ENCODE assay signal across 8 cellular contexts in genomic region chr11:118791015-118791960, GRCh38. TPM values are rescaled to one million over a fixed set of nuclear protein-coding genes. Genes with fewer than 3 reads are reported as not detected.
DNase-seq lines count a peak whose midpoint lies in the region; ATAC-seq and TF ChIP-seq lines count a peak whose summit lies in the region.

A gene with protein sequence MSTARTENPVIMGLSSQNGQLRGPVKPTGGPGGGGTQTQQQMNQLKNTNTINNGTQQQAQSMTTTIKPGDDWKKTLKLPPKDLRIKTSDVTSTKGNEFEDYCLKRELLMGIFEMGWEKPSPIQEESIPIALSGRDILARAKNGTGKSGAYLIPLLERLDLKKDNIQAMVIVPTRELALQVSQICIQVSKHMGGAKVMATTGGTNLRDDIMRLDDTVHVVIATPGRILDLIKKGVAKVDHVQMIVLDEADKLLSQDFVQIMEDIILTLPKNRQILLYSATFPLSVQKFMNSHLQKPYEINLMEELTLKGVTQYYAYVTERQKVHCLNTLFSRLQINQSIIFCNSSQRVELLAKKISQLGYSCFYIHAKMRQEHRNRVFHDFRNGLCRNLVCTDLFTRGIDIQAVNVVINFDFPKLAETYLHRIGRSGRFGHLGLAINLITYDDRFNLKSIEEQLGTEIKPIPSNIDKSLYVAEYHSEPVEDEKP (minus strand): TSS chr11:118791164. CDS start chr11:118786251, 4,913 bp downstream.

- H3K27me3 Mint-ChIP-seq in T-helper 17 cell: no peaks in the 10 kb centered on the region
- H3K27me3 Mint-ChIP-seq in progenitor cell of endocrine pancreas: no peaks in the 10 kb centered on the region

- H3K27me3 ChIP-seq in upper lobe of left lung: no peaks in the 10 kb centered on the region

- TF ChIP-seq EP300 in upper lobe of left lung (IDR thresholded peaks at IDR 0.05): no peak

- H3K36me3 Mint-ChIP-seq in T-helper 17 cell (ENCODE audit: low read depth) (peaks cover 3% of the 10 kb centered on the region), progenitor cell of endocrine pancreas (ENCODE audit: insufficient read depth) (no peaks in the 10 kb centered on the region)

- H3K4me3 Mint-ChIP-seq in T-helper 17 cell: peak within 1 kb of the TSS; percentile 99
- peak within 1 kb of the TSS; percentile 96 for H3K4me3 Mint-ChIP-seq in progenitor cell of endocrine pancreas (ENCODE audit: low read depth)

- TF ChIP-seq CTCF in progenitor cell of endocrine pancreas (IDR thresholded peaks at IDR 0.05; ENCODE audit: unreplicated experiment): no peak
- peak in 5 of 6 experiments; percentile 21 to 59 (median 33) for TF ChIP-seq CTCF in upper lobe of left lung (IDR thresholded peaks at IDR 0.05)

- peak within 1 kb of the TSS; percentile 71 to 97 (median 86) for H3K4me3 ChIP-seq in upper lobe of left lung

- no peaks in the 10 kb centered on the region for H3K9me3 Mint-ChIP-seq in progenitor cell of endocrine pancreas (ENCODE audit: low read depth)

- H3K9me3 ChIP-seq in T-helper 17 cell (ENCODE audit: control insufficient read depth, low read length, poor library complexity, severe bottlenecking) (no peaks in the 10 kb centered on the region), upper lobe of left lung (no peaks in the 10 kb centered on the region)

- TF ChIP-seq POLR2A in upper lobe of left lung (IDR thresholded peaks at IDR 0.05): peak; percentile 16 to 98 (median 84)

- H3K36me3 ChIP-seq in upper lobe of left lung: no peaks in the 10 kb centered on the region

- H3K27ac ChIP-seq in upper lobe of left lung: peak within 1 kb of the TSS; percentile 99 to 100 (median 100)

- intact Hi-C loops in left cardiac atrium (cut with DNase I): loop anchor here in 1 of 2 donors (5.0 kb wide), 2 partner anchors 81 to 136 kb away; partner anchors contain the start of gene BCL9L

- ATAC-seq in HG02610 (IDR thresholded peaks at IDR 0.05; ENCODE audit: unreplicated experiment): peak; percentile 51
- ATAC-seq in T-helper 17 cell: peak; percentile 72
- peak; percentile 87 to 88 for ATAC-seq in left cardiac atrium
- ATAC-seq in upper lobe of left lung (ENCODE audit: low FRiP score in 2 of 2): peak; percentile 92 to 94

- WGBS in upper lobe of left lung, 2 donors: 0 to 2% methylated on average over 7 to 60 of the region's 94 CpGs

- H3K4me1 Mint-ChIP-seq in T-helper 17 cell (peaks cover 30% of the 10 kb centered on the region), progenitor cell of endocrine pancreas (ENCODE audit: low read depth) (peaks cover 26% of the 10 kb centered on the region)

- H3K27ac Mint-ChIP-seq in T-helper 17 cell (peak within 1 kb of the TSS; percentile 98), progenitor cell of endocrine pancreas (peak within 1 kb of the TSS; percentile 100)

- DNase-seq in GDM1 (lab: John Stamatoyannopoulos, UW) (peak; percentile 81), NCI-H146 (lab: John Stamatoyannopoulos, UW) (peak; percentile 91), T-helper 17 cell (peak; percentile 84 to 85 (median 84)), amniotic stem cell (lab: John Stamatoyannopoulos, UW) (peak; percentile 69), left cardiac atrium (peak; percentile 94), progenitor cell of endocrine pancreas (ENCODE audit: low spot score, unreplicated experiment) (peak; percentile 89), upper lobe of left lung (peak; percentile 90 to 98)

- peaks cover 24 to 46% (median 39%) of the 10 kb centered on the region in 4 donors for H3K4me1 ChIP-seq in upper lobe of left lung

RNA-seq across cellular contexts. Expression of the gene that starts here (rescaled TPM):
- total RNA-seq in T-helper 17 cell: 100 to 1,000 TPM; 218 to 290 TPM
- total RNA-seq in left cardiac atrium: 100 to 1,000 TPM; 109 to 115 TPM
- total RNA-seq in progenitor cell of endocrine pancreas: 181 and 188 TPM in 2 replicates
- total RNA-seq in upper lobe of left lung: 100 to 1,000 TPM in 2 of 6 donors, 10 to 100 TPM in 4; 39.8 to 107 (median 76.7) TPM

Comparison
In these comparisons a context has a peak if more than half of its experiments do, and no peak if none do; other contexts are left out.
1. Peak in every context shown above with its lines: DNase-seq, ATAC-seq, H3K4me3 ChIP-seq and H3K27ac ChIP-seq.